ENCODE assay signal across 8 cellular contexts in the genomic region with DNA sequence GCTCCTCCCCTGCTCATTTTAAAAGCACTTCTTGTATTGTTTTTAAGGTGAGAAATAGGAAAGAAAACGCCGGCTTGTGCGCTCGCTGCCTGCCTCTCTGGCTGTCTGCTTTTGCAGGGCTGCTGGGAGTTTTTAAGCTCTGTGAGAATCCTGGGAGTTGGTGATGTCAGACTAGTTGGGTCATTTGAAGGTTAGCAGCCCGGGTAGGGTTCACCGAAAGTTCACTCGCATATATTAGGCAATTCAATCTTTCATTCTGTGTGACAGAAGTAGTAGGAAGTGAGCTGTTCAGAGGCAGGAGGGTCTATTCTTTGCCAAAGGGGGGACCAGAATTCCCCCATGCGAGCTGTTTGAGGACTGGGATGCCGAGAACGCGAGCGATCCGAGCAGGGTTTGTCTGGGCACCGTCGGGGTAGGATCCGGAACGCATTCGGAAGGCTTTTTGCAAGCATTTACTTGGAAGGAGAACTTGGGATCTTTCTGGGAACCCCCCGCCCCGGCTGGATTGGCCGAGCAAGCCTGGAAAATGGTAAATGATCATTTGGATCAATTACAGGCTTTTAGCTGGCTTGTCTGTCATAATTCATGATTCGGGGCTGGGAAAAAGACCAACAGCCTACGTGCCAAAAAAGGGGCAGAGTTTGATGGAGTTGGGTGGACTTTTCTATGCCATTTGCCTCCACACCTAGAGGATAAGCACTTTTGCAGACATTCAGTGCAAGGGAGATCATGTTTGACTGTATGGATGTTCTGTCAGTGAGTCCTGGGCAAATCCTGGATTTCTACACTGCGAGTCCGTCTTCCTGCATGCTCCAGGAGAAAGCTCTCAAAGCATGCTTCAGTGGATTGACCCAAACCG. TPM values are rescaled to one million over a fixed set of nuclear protein-coding genes. Genes with fewer than 3 reads are reported as not detected.
DNase-seq lines count a peak whose midpoint lies in the region; ATAC-seq, FAIRE-seq and TF ChIP-seq lines count a peak whose summit lies in the region.

Gene RARB (plus strand): TSS at position 261 of the 859 bp plus-strand sequence. CDS start 469 bp downstream, at position 730.

- no TSS peak for BruUV-seq in K562 (replicated peaks; lab: Mats Ljungman, UMichigan)

- H3K9ac ChIP-seq in K562 (ENCODE audit: insufficient read depth in 1 of 2, low read depth in 2 of 2, low read length in 2 of 2) = peak within 1 kb of the TSS in 1 of 2 experiments; percentile 41; a peak in 1 of 4 replicates

- peaks cover 63% of the 10 kb centered on the region for H3K27me3 Mint-ChIP-seq in activated naive CD8-positive, alpha-beta T cell treated with anti-CD3 and anti-CD28 coated beads for 36 hours
- peaks cover 43% of the 10 kb centered on the region for H3K27me3 Mint-ChIP-seq in activated naive CD8-positive, alpha-beta T cell treated with anti-CD3 and anti-CD28 coated beads, Interleukin-2, amount 50 U/mL, for 24 hours
- no peaks in the 10 kb centered on the region for H3K27me3 Mint-ChIP-seq in progenitor cell of endocrine pancreas

- no peaks in the 10 kb centered on the region for H3K9me1 ChIP-seq in K562 (ENCODE audit: control insufficient read depth, insufficient read depth, low read length)

- no peak for TF ChIP-seq EP300 in K562 (IDR thresholded peaks at IDR 0.05; ENCODE audit: low read length)

- no peak for TF ChIP-seq POLR2A in K562 (conservative IDR thresholded peaks at IDR 0.05)

- H2AFZ ChIP-seq in K562 (ENCODE audit: low read depth, low read length) = peak within 1 kb of the TSS; percentile 66

- WGBS in K562 (ENCODE audit: insufficient coverage, low coverage, missing lambda C conversion rate) = under 1% methylated on average over 26 of the region's 26 CpGs

- peak within 1 kb of the TSS; percentile 45 for H3K4me3 Mint-ChIP-seq in activated naive CD8-positive, alpha-beta T cell treated with anti-CD3 and anti-CD28 coated beads for 36 hours
- no peak within 1 kb of the TSS for H3K4me3 Mint-ChIP-seq in activated naive CD8-positive, alpha-beta T cell treated with anti-CD3 and anti-CD28 coated beads, Interleukin-2, amount 50 U/mL, for 24 hours
- peak within 1 kb of the TSS; percentile 95 for H3K4me3 Mint-ChIP-seq in progenitor cell of endocrine pancreas (ENCODE audit: low read depth)

- H3K36me3 ChIP-seq in K562 (ENCODE audit: control insufficient read depth, insufficient read depth, low read length) = no peaks in the 10 kb centered on the region
- H3K36me3 ChIP-seq in effector memory CD4-positive, alpha-beta T cell (ENCODE audit: control insufficient read depth, insufficient read depth, low read length) = no peaks in the 10 kb centered on the region

- ATAC-seq in activated naive CD8-positive, alpha-beta T cell treated with anti-CD3 and anti-CD28 coated beads, Interleukin-2, amount 50 U/mL, for 24 hours = no peak
- ATAC-seq in K562 = peak; percentile 83

- TF ChIP-seq CTCF in K562 (IDR thresholded peaks at IDR 0.05 in 2 of 3, conservative IDR thresholded peaks at IDR 0.05 in 1 of 3; ENCODE audit: insufficient read depth in 2 of 3, low read depth in 1 of 3, low read length in 3 of 3) (no peak), progenitor cell of endocrine pancreas (IDR thresholded peaks at IDR 0.05; ENCODE audit: unreplicated experiment) (no peak)

- peaks cover 4% of the 10 kb centered on the region for H3K4me1 Mint-ChIP-seq in activated naive CD8-positive, alpha-beta T cell treated with anti-CD3 and anti-CD28 coated beads for 36 hours
- peaks cover 6% of the 10 kb centered on the region for H3K4me1 Mint-ChIP-seq in activated naive CD8-positive, alpha-beta T cell treated with anti-CD3 and anti-CD28 coated beads, Interleukin-2, amount 50 U/mL, for 24 hours
- peaks cover 56% of the 10 kb centered on the region for H3K4me1 Mint-ChIP-seq in progenitor cell of endocrine pancreas (ENCODE audit: low read depth)

- no peaks in the 10 kb centered on the region; a peak in 1 of 5 replicates for H3K4me1 ChIP-seq in K562 (replicated peaks in 1 of 2; ENCODE audit: control insufficient read depth in 2 of 2, insufficient read depth in 2 of 2, low read length in 2 of 2)
- no peaks in the 10 kb centered on the region for H3K4me1 ChIP-seq in effector memory CD4-positive, alpha-beta T cell (ENCODE audit: control insufficient read depth, insufficient read depth, low read length, poor library complexity, severe bottlenecking)

- in situ Hi-C loops in K562 (cut with MboI) = no loop called here

- H3K27ac Mint-ChIP-seq in activated naive CD8-positive, alpha-beta T cell treated with anti-CD3 and anti-CD28 coated beads for 36 hours = no peak within 1 kb of the TSS
- no peak within 1 kb of the TSS for H3K27ac Mint-ChIP-seq in activated naive CD8-positive, alpha-beta T cell treated with anti-CD3 and anti-CD28 coated beads, Interleukin-2, amount 50 U/mL, for 24 hours
- H3K27ac Mint-ChIP-seq in progenitor cell of endocrine pancreas = peak within 1 kb of the TSS; percentile 99

- H3K27ac ChIP-seq in K562 (ENCODE audit: extremely low read depth, low read depth, low read length) = no peak within 1 kb of the TSS
- no peak within 1 kb of the TSS for H3K27ac ChIP-seq in effector memory CD4-positive, alpha-beta T cell (ENCODE audit: insufficient read depth, low read length, poor library complexity, severe bottlenecking)

- H3K4me2 ChIP-seq in K562 (ENCODE audit: insufficient read depth, low read length) = peak within 1 kb of the TSS; percentile 38

- POLR2A ChIA-PET in K562 (lab: Yijun Ruan, JAX) = interaction anchor here (0.7 to 1.0 kb wide), 4 partner anchors 10 to 708 kb away, joined by 3 read pairs; no protein-coding TSS in a partner anchor

- peak within 1 kb of the TSS; percentile 36 for H3K4me3 ChIP-seq in K562
- H3K4me3 ChIP-seq in effector memory CD4-positive, alpha-beta T cell (ENCODE audit: insufficient read depth, low read depth, low read length, poor library complexity, severe bottlenecking) = no peak within 1 kb of the TSS

- intact Hi-C loops in K562 (cut with micrococcal nuclease) = no loop called here

- FAIRE-seq in K562 (lab: Jason Lieb, UNC) = no peak

- no peak for TF ChIP-seq RAD21 in K562 (CRISPR knock-in tag; conservative IDR thresholded peaks at IDR 0.05 in 1 of 2, IDR thresholded peaks at IDR 0.05 in 1 of 2)

- no peaks in the 10 kb centered on the region for H3K9me3 Mint-ChIP-seq in activated naive CD8-positive, alpha-beta T cell treated with anti-CD3 and anti-CD28 coated beads for 36 hours
- no peaks in the 10 kb centered on the region for H3K9me3 Mint-ChIP-seq in activated naive CD8-positive, alpha-beta T cell treated with anti-CD3 and anti-CD28 coated beads, Interleukin-2, amount 50 U/mL, for 24 hours
- no peaks in the 10 kb centered on the region for H3K9me3 Mint-ChIP-seq in progenitor cell of endocrine pancreas (ENCODE audit: low read depth)

- peaks cover 16 to 17% of the 10 kb centered on the region in 2 experiments for H3K27me3 ChIP-seq in K562 (ENCODE audit: control insufficient read depth in 2 of 2, insufficient read depth in 2 of 2, low read length in 2 of 2)
- H3K27me3 ChIP-seq in effector memory CD4-positive, alpha-beta T cell (replicated peaks; ENCODE audit: control insufficient read depth, insufficient read depth, low read length, poor library complexity, severe bottlenecking) = no peaks in the 10 kb centered on the region

- H4K20me1 ChIP-seq in K562 (replicated peaks; ENCODE audit: control insufficient read depth, insufficient read depth, low read length) = no peaks in the 10 kb centered on the region

- H3K36me3 Mint-ChIP-seq in activated naive CD8-positive, alpha-beta T cell treated with anti-CD3 and anti-CD28 coated beads for 36 hours = no peaks in the 10 kb centered on the region
- no peaks in the 10 kb centered on the region for H3K36me3 Mint-ChIP-seq in activated naive CD8-positive, alpha-beta T cell treated with anti-CD3 and anti-CD28 coated beads, Interleukin-2, amount 50 U/mL, for 24 hours (ENCODE audit: low read depth)
- no peaks in the 10 kb centered on the region for H3K36me3 Mint-ChIP-seq in progenitor cell of endocrine pancreas (ENCODE audit: insufficient read depth)

- no peaks in the 10 kb centered on the region for H3K79me2 ChIP-seq in K562 (ENCODE audit: control insufficient read depth, insufficient read depth, low read length)

- CTCF ChIA-PET in K562 (lab: Yijun Ruan, JAX; ENCODE audit: low intra/inter-chr PET ratio) = no interaction called here

- no peaks in the 10 kb centered on the region for H3K9me3 ChIP-seq in K562 (replicated peaks; ENCODE audit: control insufficient read depth, insufficient read depth, low read depth, low read length)
- H3K9me3 ChIP-seq in effector memory CD4-positive, alpha-beta T cell (ENCODE audit: control insufficient read depth, low read length) = no peaks in the 10 kb centered on the region

- DNase-seq in activated naive CD8-positive, alpha-beta T cell treated with anti-CD3 and anti-CD28 coated beads for 36 hours = no peak
- no peak for DNase-seq in activated naive CD8-positive, alpha-beta T cell treated with anti-CD3 and anti-CD28 coated beads, Interleukin-2, amount 50 U/mL, for 24 hours
- DNase-seq in NCI-H2081 treated with DMSO at 0.1 percent for 48 hours (lab: John Stamatoyannopoulos, UW) = peak; percentile 73
- DNase-seq in K562 (ENCODE audit: extremely low read depth in 1 of 4, low spot score in 3 of 4) = peak; percentile 31 to 65 (median 47)
- DNase-seq in hepatic stellate cell (ENCODE audit: low spot score) = peak; percentile 81
- peak; percentile 61 for DNase-seq in progenitor cell of endocrine pancreas (ENCODE audit: low spot score, unreplicated experiment)
- no peak for DNase-seq in activated CD8-positive, alpha-beta memory T cell treated with anti-CD3 and anti-CD28 coated beads, Interleukin-2, amount 50 U/mL, for 4 hours
- no peak for DNase-seq in effector memory CD4-positive, alpha-beta T cell

RNA-seq across cellular contexts. Expression of gene RARB, which starts in this region (rescaled TPM):
- total RNA-seq in activated naive CD8-positive, alpha-beta T cell treated with anti-CD3 and anti-CD28 coated beads for 36 hours = not detected
- total RNA-seq in K562 (2011; cell fraction: chromatin; rRNA removed; ENCODE audit: low replicate concordance) = 0.39 and 1.2 TPM in 2 replicates
- 0.13 and 0.67 TPM in 2 replicates for total RNA-seq in K562 (2011; cell fraction: nucleolus; rRNA removed)
- 0.22 and 0.23 TPM in 2 replicates for total RNA-seq in K562 (2011; cell fraction: nucleoplasm; rRNA removed)
- total RNA-seq in K562 (2014; rRNA removed) = 0.12 and 0.18 TPM in 2 replicates
- total RNA-seq in K562 (2014; rRNA removed; fragmentation: Illumina TruSeq; extraction: Trizol) = 0.26 and 0.29 TPM in 2 replicates
- total RNA-seq in K562 (2015; rRNA removed; fragmentation: Illumina TruSeq; extraction: Trizol) = 0.40 and 0.72 TPM in 2 replicates
- 0.16 and 0.29 TPM in 2 replicates for total RNA-seq in K562 (2021)
- 1.3 TPM in 1 of 2 replicates, not detected in the other for polyA plus RNA-seq in K562 (2011; rRNA removed)
- 0.03 and 1.2 TPM in 2 replicates for polyA plus RNA-seq in K562 (2011; cell fraction: cytosol; rRNA removed)
- polyA plus RNA-seq in K562 (2011; cell fraction: nucleus; rRNA removed) = 1.5 TPM in 1 of 2 replicates, not detected in the other
- 0.33 and 0.69 TPM in 2 replicates for polyA plus RNA-seq in K562 (2012)
- polyA plus RNA-seq in K562 (2014; fragmentation: Illumina TruSeq; extraction: Trizol) = 0.25 and 0.28 TPM in 2 replicates
- polyA plus RNA-seq in K562 (2014; fragmentation: Nextera tagmentation; extraction: Ambion mirVana) = under 1 TPM; 0.25 to 0.27 TPM
- polyA plus RNA-seq in K562 (2014; rRNA removed) = 0.15 and 0.18 TPM in 2 replicates
- polyA minus RNA-seq in K562 (2011; rRNA and poly(A)+ RNA removed) = 2.7 TPM in 1 of 2 replicates, not detected in the other
- polyA minus RNA-seq in K562 (2011; cell fraction: cytosol; rRNA and poly(A)+ RNA removed) = 0.95 TPM in 1 of 2 replicates, not detected in the other
- polyA minus RNA-seq in K562 (2011; cell fraction: nucleus; rRNA and poly(A)+ RNA removed) = 3.0 TPM in 1 of 2 replicates, not detected in the other
- total RNA-seq in progenitor cell of endocrine pancreas = 26.3 and 30.0 TPM in 2 replicates

Comparison
In these comparisons a context has a peak if more than half of its experiments do, and no peak if none do; other contexts are left out.
1. RNA of gene RARB (total RNA-seq): 26.3 to 30.0 TPM in progenitor cell of endocrine pancreas; 0.12 to 1.2 TPM in K562 and not detected in activated naive CD8-positive, alpha-beta T cell treated with anti-CD3 and anti-CD28 coated beads for 36 hours; every median in the first group is over 10 times any median in the second.
2. DNase-seq: peak in NCI-H2081 treated with DMSO at 0.1 percent for 48 hours (single experiment), K562 (4 of 4), hepatic stellate cell (single experiment) and progenitor cell of endocrine pancreas (single experiment); none in activated naive CD8-positive, alpha-beta T cell treated with anti-CD3 and anti-CD28 coated beads for 36 hours (single experiment), activated naive CD8-positive, alpha-beta T cell treated with anti-CD3 and anti-CD28 coated beads, Interleukin-2, amount 50 U/mL, for 24 hours (single experiment), activated CD8-positive, alpha-beta memory T cell treated with anti-CD3 and anti-CD28 coated beads, Interleukin-2, amount 50 U/mL, for 4 hours (single experiment) and effector memory CD4-positive, alpha-beta T cell (0 of 3).